8 cellular contexts compared by ENCODE assay signal in genomic region chr6:163412345-163412744, GRCh38. TPM values are rescaled to one million over a fixed set of nuclear protein-coding genes. Genes with fewer than 3 reads are reported as not detected.
DNase-seq lines count a peak whose midpoint lies in the region; ATAC-seq and TF ChIP-seq lines count a peak whose summit lies in the region.

No MANE protein-coding gene starts in this region.

- H3K4me1 Mint-ChIP-seq in activated CD4-positive, alpha-beta T cell treated with anti-CD3 and anti-CD28 coated beads, Interleukin-2, amount 10 ng/mL, durations not matched to agents 24 days and 14 days = peaks cover 16% of the 10 kb centered on the region

- DNase-seq in activated CD4-positive, alpha-beta T cell treated with anti-CD3 and anti-CD28 coated beads, Interleukin-2, amount 10 ng/mL, durations not matched to agents 24 days and 14 days = no peak
- DNase-seq in activated CD4-positive, alpha-beta T cell treated with anti-CD3 and anti-CD28 coated beads, Interleukin-2, amount 50 U/mL, for 1 hour = no peak
- no peak for DNase-seq in ascending aorta (ENCODE audit: low spot score in 2 of 2)
- DNase-seq in NCI-H446 (lab: John Stamatoyannopoulos, UW) = no peak
- no peak for DNase-seq in effector CD4-positive, alpha-beta T cell

- no peaks in the 10 kb centered on the region for H3K9me3 ChIP-seq in ascending aorta

- no peaks in the 10 kb centered on the region for H3K9me3 Mint-ChIP-seq in activated CD4-positive, alpha-beta T cell treated with anti-CD3 and anti-CD28 coated beads, Interleukin-2, amount 10 ng/mL, durations not matched to agents 24 days and 14 days

- H3K36me3 Mint-ChIP-seq in activated CD4-positive, alpha-beta T cell treated with anti-CD3 and anti-CD28 coated beads, Interleukin-2, amount 10 ng/mL, durations not matched to agents 24 days and 14 days (ENCODE audit: low read depth) = no peaks in the 10 kb centered on the region

- H3K27me3 ChIP-seq in ascending aorta (no peaks in the 10 kb centered on the region), layer of hippocampus (ENCODE audit: control insufficient read depth, insufficient read depth, low read length) (no peaks in the 10 kb centered on the region)

- H3K27ac ChIP-seq in ascending aorta (peak overlapping the region in 1 of 2 donors; percentile 100), layer of hippocampus (ENCODE audit: low read depth, low read length) (peak overlapping the region; percentile 99), temporal lobe (ENCODE audit: low read depth, low read length) (peak overlapping the region; percentile 90)

- peak overlapping the region; percentile 98 to 100 for H3K4me3 ChIP-seq in ascending aorta

- peak overlapping the region; percentile 85 for H3K4me3 Mint-ChIP-seq in activated CD4-positive, alpha-beta T cell treated with anti-CD3 and anti-CD28 coated beads, Interleukin-2, amount 10 ng/mL, durations not matched to agents 24 days and 14 days

- H3K27ac Mint-ChIP-seq in activated CD4-positive, alpha-beta T cell treated with anti-CD3 and anti-CD28 coated beads, Interleukin-2, amount 10 ng/mL, durations not matched to agents 24 days and 14 days = peak overlapping the region; percentile 51

- H3K36me3 ChIP-seq in ascending aorta = no peaks in the 10 kb centered on the region

- intact Hi-C loops in activated CD4-positive, alpha-beta T cell treated with anti-CD3 and anti-CD28 coated beads, Interleukin-2, amount 10 ng/mL, durations not matched to agents 24 days and 14 days (cut with micrococcal nuclease) = no loop called here
- intact Hi-C loops in ascending aorta (cut with DNase I) = loop anchor here (5.0 to 10.0 kb wide), 2 partner anchors 55 to 688 kb away; partner anchors contain the start of genes PACRG and PRKN

- TF ChIP-seq CTCF in ascending aorta (IDR thresholded peaks at IDR 0.05) = no peak

- ATAC-seq in GM18517 (IDR thresholded peaks at IDR 0.05; ENCODE audit: unreplicated experiment) = no peak

- no peaks in the 10 kb centered on the region for H3K4me1 ChIP-seq in ascending aorta

- H3K27me3 Mint-ChIP-seq in activated CD4-positive, alpha-beta T cell treated with anti-CD3 and anti-CD28 coated beads, Interleukin-2, amount 10 ng/mL, durations not matched to agents 24 days and 14 days = peaks cover 11% of the 10 kb centered on the region

RNA-seq across cellular contexts. Expression of gene QKI, which starts 2.2 kb away (rescaled TPM):
- 69.3 and 79.7 TPM in 2 replicates for total RNA-seq in activated CD4-positive, alpha-beta T cell treated with anti-CD3 and anti-CD28 coated beads, Interleukin-2, amount 10 ng/mL, durations not matched to agents 24 days and 14 days
- total RNA-seq in ascending aorta (91.0 TPM), temporal lobe (198 TPM)
